17 cellular contexts compared by ENCODE assay signal in the genomic region with DNA sequence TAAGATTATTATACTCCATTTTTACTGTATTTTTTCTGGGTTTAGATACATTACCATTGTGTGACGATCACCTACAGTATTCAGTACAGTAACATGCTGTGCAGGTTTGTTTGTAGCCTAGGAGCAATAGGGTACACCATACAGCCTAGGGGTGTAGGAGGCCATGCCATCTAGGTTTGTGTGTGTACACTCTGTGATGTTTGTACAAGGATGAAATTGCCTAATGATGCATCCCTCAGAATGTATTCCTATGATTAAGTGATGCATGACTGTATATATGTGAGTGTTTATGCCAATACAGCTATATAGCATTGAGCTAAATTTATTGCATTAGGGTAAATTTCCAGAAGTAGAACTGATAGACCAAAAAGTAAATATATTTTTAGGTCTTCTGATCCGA.
"Had no signal": no experiment of that assay in that cellular context is flagged by ENCODE, and none has a peak within 500 bp of the region (broad histone marks: within the 10 kb centered on the region; RNA-seq: fewer than 3 reads in every experiment).

No MANE protein-coding gene starts in this region.

- H3K27ac ChIP-seq: RWPE1, SJCRH30 had no signal

- H3K36me3 ChIP-seq: SJCRH30 had no signal

- H3K4me3 ChIP-seq: MG63, SJCRH30 had no signal

- H3K27me3 ChIP-seq: MG63, SJCRH30 had no signal

- DNase-seq: IMR-90, Karpas-422, KG1, MG63, NCI-H1092, NCI-H1105 treated with DMSO at 0.1 percent for 48 hours, NCI-H1417 treated with DMSO at 0.1 percent for 48 hours, NCI-H1694, NCI-H187 treated with DMSO at 0.1 percent for 48 hours, NCI-H2107, NCI-H2227 treated with DMSO at 0.1 percent for 48 hours, NCI-H524, NCI-H526 treated with DMSO at 0.1 percent for 48 hours, NCI-H774, SHP77 treated with DMSO at 0.1 percent for 48 hours, SJCRH30 had no signal
